Comparison of ENCODE assay signal across 18 cellular contexts in genomic region chr1:231016234-231016633, GRCh38. TPM values are rescaled to one million over a fixed set of nuclear protein-coding genes. Genes with fewer than 3 reads are reported as not detected.
DNase-seq lines count a peak whose midpoint lies in the region; ATAC-seq and TF ChIP-seq lines count a peak whose summit lies in the region.
"Had no signal": no experiment of that assay in that cellular context is flagged by ENCODE, and none has a peak within 500 bp of the region (broad histone marks: within the 10 kb centered on the region; RNA-seq: fewer than 3 reads in every experiment).

No MANE protein-coding gene starts in this region.

- H3K27ac ChIP-seq in esophagus (ENCODE audit: low read depth in 2 of 2, low read length in 1 of 2) (peak overlapping the region; percentile 11 to 15), mesodermal cell (ENCODE audit: low read depth, low read length, severe bottlenecking) (peak overlapping the region; percentile 16), MM.1S (ENCODE audit: low read length) (no peak overlapping the region)
- H3K27ac ChIP-seq: 22Rv1, BLaER1, Peyer's patch had no signal

- H3K9me2 ChIP-seq in MM.1S (replicated peaks; ENCODE audit: insufficient read depth, low read length): no peaks in the 10 kb centered on the region

- H3K27me3 ChIP-seq in esophagus (ENCODE audit: control insufficient read depth in 1 of 2, insufficient read depth in 2 of 2, low read length in 2 of 2) (no peaks in the 10 kb centered on the region), MM.1S (replicated peaks; ENCODE audit: insufficient read depth, low read length) (no peaks in the 10 kb centered on the region)
- H3K27me3 ChIP-seq: BLaER1, Peyer's patch had no signal

- no peak for TF ChIP-seq CTCF in MM.1S (IDR thresholded peaks at IDR 0.05; ENCODE audit: low read length)

- no peaks in the 10 kb centered on the region for H4K20me1 ChIP-seq in MM.1S (ENCODE audit: insufficient read depth, low read length)
- H4K20me1 ChIP-seq: BLaER1 had no signal

- no peak overlapping the region for H2AFZ ChIP-seq in MM.1S (ENCODE audit: low read length)

- DNase-seq in NCI-H2171 treated with DMSO at 0.1 percent for 48 hours (lab: John Stamatoyannopoulos, UW): peak; percentile 7
- no peak for DNase-seq in NCI-H2171 (lab: John Stamatoyannopoulos, UW)
- DNase-seq in MM.1S: no peak
- DNase-seq in putamen (ENCODE audit: low spot score): no peak
- no peak for DNase-seq in NCI-H345 treated with DMSO at 0.1 percent for 48 hours (lab: John Stamatoyannopoulos, UW; ENCODE audit: unreplicated experiment)
- DNase-seq: CD8-positive, alpha-beta memory T cell; EL; H7; NCI-H1105; NCI-H187; NCI-H510A; Peyer's patch; SHP77 had no signal

- no peaks in the 10 kb centered on the region for H3K79me2 ChIP-seq in MM.1S (ENCODE audit: low read length)

- H3K4me3 ChIP-seq in esophagus (ENCODE audit: low read depth in 1 of 2, low read length in 2 of 2) (no peak overlapping the region), mesodermal cell (ENCODE audit: extremely low read depth, insufficient read depth, low read length, poor library complexity, severe bottlenecking) (no peak overlapping the region), MM.1S (ENCODE audit: low read length) (no peak overlapping the region)
- H3K4me3 ChIP-seq: BLaER1, Peyer's patch had no signal

- 76 to 86% methylated on average over 6 of the region's 6 CpGs for WGBS in esophagus, 2 donors
- 92 to 97% methylated on average over 4 of the region's 6 CpGs for WGBS in mesodermal cell (ENCODE audit: insufficient coverage in 2 of 2), 2 experiments

- H3K36me3 ChIP-seq in esophagus (ENCODE audit: control insufficient read depth in 2 of 2, insufficient read depth in 2 of 2, low read length in 1 of 2) (no peaks in the 10 kb centered on the region), mesodermal cell (ENCODE audit: control insufficient read depth, insufficient read depth, low read length) (peaks cover 78% of the 10 kb centered on the region), MM.1S (replicated peaks; ENCODE audit: insufficient read depth, low read length) (no peaks in the 10 kb centered on the region)
- H3K36me3 ChIP-seq: Peyer's patch had no signal

- no peak overlapping the region for H3K9ac ChIP-seq in MM.1S (ENCODE audit: low read length)
- H3K9ac ChIP-seq: BLaER1 had no signal

- H3K9me3 ChIP-seq in esophagus (ENCODE audit: control insufficient read depth in 2 of 2, insufficient read depth in 1 of 2, low read depth in 1 of 2, low read length in 1 of 2) (no peaks in the 10 kb centered on the region), mesodermal cell (ENCODE audit: control insufficient read depth, low read length) (no peaks in the 10 kb centered on the region), MM.1S (replicated peaks; ENCODE audit: insufficient read depth, low read length) (no peaks in the 10 kb centered on the region)
- H3K9me3 ChIP-seq: BLaER1, Peyer's patch had no signal

- no peak overlapping the region for H3K4me2 ChIP-seq in MM.1S (ENCODE audit: low read depth, low read length)
- H3K4me2 ChIP-seq: BLaER1 had no signal

- H3F3A ChIP-seq in MM.1S (ENCODE audit: insufficient read depth, low read length): no peaks in the 10 kb centered on the region

- peaks cover 0 to 5% of the 10 kb centered on the region in 2 donors for H3K4me1 ChIP-seq in esophagus (ENCODE audit: control insufficient read depth in 2 of 2, insufficient read depth in 2 of 2, low read length in 1 of 2)
- peaks cover 13% of the 10 kb centered on the region for H3K4me1 ChIP-seq in mesodermal cell (ENCODE audit: control insufficient read depth, insufficient read depth, low read length, poor library complexity, severe bottlenecking)
- H3K4me1 ChIP-seq in MM.1S (ENCODE audit: low read length): no peaks in the 10 kb centered on the region
- H3K4me1 ChIP-seq: BLaER1, Peyer's patch had no signal

- no peak for ATAC-seq in HG03432 (IDR thresholded peaks at IDR 0.05; ENCODE audit: unreplicated experiment)

RNA-seq across cellular contexts. Expression of gene FAM89A, which starts 23.8 kb away (rescaled TPM):
- 1 to 10 TPM; 6.1 to 6.7 TPM for polyA plus RNA-seq in esophagus
- polyA plus RNA-seq in mesodermal cell (2013, experiment 1 of 2): 77.1 TPM
- 88.5 TPM for polyA plus RNA-seq in mesodermal cell (2013, experiment 2 of 2)

RNA-seq across cellular contexts. Expression of gene ARV1, which starts 37.3 kb away (rescaled TPM):
- polyA plus RNA-seq in esophagus: 10 to 100 TPM; 21.0 to 38.3 TPM
- 12.2 TPM for polyA plus RNA-seq in mesodermal cell (2013, experiment 1 of 2)
- 16.2 TPM for polyA plus RNA-seq in mesodermal cell (2013, experiment 2 of 2)

RNA-seq across cellular contexts. Expression of gene TTC13, which starts 37.6 kb away (rescaled TPM):
- 1 to 10 TPM; 5.0 to 7.6 TPM for polyA plus RNA-seq in esophagus
- 10.4 TPM for polyA plus RNA-seq in mesodermal cell (2013, experiment 1 of 2)
- 10.3 TPM for polyA plus RNA-seq in mesodermal cell (2013, experiment 2 of 2)
